Comparison of ENCODE assay signal across 8 cellular contexts in the genomic region with DNA sequence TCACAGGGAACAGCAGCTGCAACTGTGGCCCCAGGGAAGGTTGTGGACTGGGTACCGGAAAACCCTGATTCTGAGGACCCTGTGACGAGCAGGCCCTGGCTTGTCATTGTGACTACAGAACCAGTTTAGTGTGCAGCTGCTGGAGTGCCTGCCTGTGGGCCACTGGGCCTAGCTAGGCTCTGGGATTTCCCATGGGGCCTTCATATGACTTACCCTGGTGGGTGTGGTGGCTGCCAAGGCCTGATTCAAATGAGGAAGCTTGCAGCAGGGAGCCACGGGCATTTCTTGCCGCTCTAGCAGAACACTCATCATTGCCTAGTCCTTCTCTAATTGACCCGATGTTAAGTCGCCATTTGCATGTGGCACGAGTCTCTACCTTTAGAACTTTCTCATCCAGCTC. TPM values are rescaled to one million over a fixed set of nuclear protein-coding genes. Genes with fewer than 3 reads are reported as not detected.
DNase-seq lines count a peak whose midpoint lies in the region; ATAC-seq and TF ChIP-seq lines count a peak whose summit lies in the region.

No MANE protein-coding gene starts in this region.

- no peak overlapping the region for H3K4me3 ChIP-seq in BLaER1 treated with 17β-estradiol and CSF1 and Interleukin-3, amounts not matched to agents 10 nM and 100 nM
- H3K4me3 ChIP-seq in SJSA1: no peak overlapping the region

- no peak for TF ChIP-seq POLR2A in erythroblast (IDR thresholded peaks at IDR 0.05; ENCODE audit: low read length)

- no peaks in the 10 kb centered on the region for H3K9me3 ChIP-seq in BLaER1 treated with 17β-estradiol and CSF1 and Interleukin-3, amounts not matched to agents 10 nM and 100 nM (replicated peaks in 1 of 11)
- H3K9me3 ChIP-seq in SJSA1 (replicated peaks): no peaks in the 10 kb centered on the region

- no peaks in the 10 kb centered on the region for H3K27me3 ChIP-seq in BLaER1 treated with 17β-estradiol and CSF1 and Interleukin-3, amounts not matched to agents 10 nM and 100 nM
- no peaks in the 10 kb centered on the region for H3K27me3 ChIP-seq in SJSA1 (replicated peaks)

- peak overlapping the region in 9 of 11 experiments; percentile 5 to 39 (median 16); a peak in 8 of 22 replicates for H3K9ac ChIP-seq in BLaER1 treated with 17β-estradiol and CSF1 and Interleukin-3, amounts not matched to agents 10 nM and 100 nM

- H3K4me3 Mint-ChIP-seq in activated T-helper 1 cell treated with anti-CD3 and anti-CD28 coated beads, Interleukin-12 subunit alpha, Interleukin-12 subunit beta, Interleukin-2, Interleukin-4 antibody, amounts not matched to agents 30 ng/mL and 10 ng/mL and 1 ng/mL, durations not matched to agents 14 hours and 24 hours and 36 hours: no peak overlapping the region

- no peaks in the 10 kb centered on the region for H3K36me3 ChIP-seq in BLaER1 treated with 17β-estradiol and CSF1 and Interleukin-3, amounts not matched to agents 10 nM and 100 nM
- no peaks in the 10 kb centered on the region for H3K36me3 ChIP-seq in SJSA1

- H3K4me2 ChIP-seq in BLaER1 treated with 17β-estradiol and CSF1 and Interleukin-3, amounts not matched to agents 10 nM and 100 nM: peak overlapping the region; percentile 28 to 91 (median 66)

- DNase-seq in SJSA1 (ENCODE audit: low read depth in 1 of 2, low spot score in 2 of 2): peak in 1 of 2 experiments; percentile 72
- peak; percentile 47 for DNase-seq in globus pallidus (ENCODE audit: low spot score)
- DNase-seq in stimulated activated CD4-positive, alpha-beta T cell treated with anti-CD3 and anti-CD28 coated beads, Interleukin-4, amount 100 ng/mL, for 1 hour: peak; percentile 28
- DNase-seq in activated T-helper 1 cell treated with anti-CD3 and anti-CD28 coated beads, Interleukin-12 subunit alpha, Interleukin-12 subunit beta, Interleukin-2, Interleukin-4 antibody, amounts not matched to agents 30 ng/mL and 10 ng/mL and 1 ng/mL, durations not matched to agents 14 hours and 24 hours and 36 hours (ENCODE audit: low spot score): no peak
- no peak for DNase-seq in erythroblast (lab: John Stamatoyannopoulos, UW)

- no peak overlapping the region for H3K27ac Mint-ChIP-seq in activated T-helper 1 cell treated with anti-CD3 and anti-CD28 coated beads, Interleukin-12 subunit alpha, Interleukin-12 subunit beta, Interleukin-2, Interleukin-4 antibody, amounts not matched to agents 30 ng/mL and 10 ng/mL and 1 ng/mL, durations not matched to agents 14 hours and 24 hours and 36 hours

- intact Hi-C loops in activated T-helper 1 cell treated with anti-CD3 and anti-CD28 coated beads, Interleukin-12 subunit alpha, Interleukin-12 subunit beta, Interleukin-2, Interleukin-4 antibody, amounts not matched to agents 30 ng/mL and 10 ng/mL and 1 ng/mL, durations not matched to agents 14 hours and 24 hours and 36 hours (cut with micrococcal nuclease): no loop called here

- H3K27ac ChIP-seq in BLaER1 treated with 17β-estradiol and CSF1 and Interleukin-3, amounts not matched to agents 10 nM and 100 nM: peak overlapping the region in 10 of 11 experiments; percentile 31 to 74 (median 56); a peak in 19 of 22 replicates
- H3K27ac ChIP-seq in SJSA1: peak overlapping the region; percentile 95

- no peaks in the 10 kb centered on the region for H4K20me1 ChIP-seq in BLaER1 treated with 17β-estradiol and CSF1 and Interleukin-3, amounts not matched to agents 10 nM and 100 nM

- peaks cover 5% of the 10 kb centered on the region for H3K27me3 Mint-ChIP-seq in activated T-helper 1 cell treated with anti-CD3 and anti-CD28 coated beads, Interleukin-12 subunit alpha, Interleukin-12 subunit beta, Interleukin-2, Interleukin-4 antibody, amounts not matched to agents 30 ng/mL and 10 ng/mL and 1 ng/mL, durations not matched to agents 14 hours and 24 hours and 36 hours (ENCODE audit: insufficient read depth)

- H3K4me1 ChIP-seq in BLaER1 treated with 17β-estradiol and CSF1 and Interleukin-3, amounts not matched to agents 10 nM and 100 nM: peaks cover 47 to 65% (median 51%) of the 10 kb centered on the region in 10 experiments
- H3K4me1 ChIP-seq in SJSA1 (replicated peaks): peaks cover 73% of the 10 kb centered on the region

- peaks cover 25% of the 10 kb centered on the region for H3K4me1 Mint-ChIP-seq in activated T-helper 1 cell treated with anti-CD3 and anti-CD28 coated beads, Interleukin-12 subunit alpha, Interleukin-12 subunit beta, Interleukin-2, Interleukin-4 antibody, amounts not matched to agents 30 ng/mL and 10 ng/mL and 1 ng/mL, durations not matched to agents 14 hours and 24 hours and 36 hours (ENCODE audit: low read depth)

- H3K9me3 Mint-ChIP-seq in activated T-helper 1 cell treated with anti-CD3 and anti-CD28 coated beads, Interleukin-12 subunit alpha, Interleukin-12 subunit beta, Interleukin-2, Interleukin-4 antibody, amounts not matched to agents 30 ng/mL and 10 ng/mL and 1 ng/mL, durations not matched to agents 14 hours and 24 hours and 36 hours: no peaks in the 10 kb centered on the region

- ATAC-seq in HG03442 (IDR thresholded peaks at IDR 0.05; ENCODE audit: unreplicated experiment) (peak; percentile 55), GM21526 (IDR thresholded peaks at IDR 0.05; ENCODE audit: low FRiP score, unreplicated experiment) (no peak)

- no peaks in the 10 kb centered on the region for H3K36me3 Mint-ChIP-seq in activated T-helper 1 cell treated with anti-CD3 and anti-CD28 coated beads, Interleukin-12 subunit alpha, Interleukin-12 subunit beta, Interleukin-2, Interleukin-4 antibody, amounts not matched to agents 30 ng/mL and 10 ng/mL and 1 ng/mL, durations not matched to agents 14 hours and 24 hours and 36 hours (ENCODE audit: low read depth)

RNA-seq across cellular contexts. Expression of a gene that starts 14.7 kb away (rescaled TPM):
- 12.5 and 17.6 TPM in 2 replicates for total RNA-seq in SJSA1 (2014; rRNA removed; shearing (Covaris generic))
- 15.9 and 18.7 TPM in 2 replicates for total RNA-seq in activated T-helper 1 cell treated with anti-CD3 and anti-CD28 coated beads, Interleukin-12 subunit alpha, Interleukin-12 subunit beta, Interleukin-2, Interleukin-4 antibody, amounts not matched to agents 30 ng/mL and 10 ng/mL and 1 ng/mL, durations not matched to agents 14 hours and 24 hours and 36 hours

RNA-seq across cellular contexts. Expression of a gene that starts 21.9 kb away (rescaled TPM):
- 4.7 and 6.0 TPM in 2 replicates for total RNA-seq in SJSA1 (2014; rRNA removed; shearing (Covaris generic))
- 0.37 and 0.60 TPM in 2 replicates for total RNA-seq in activated T-helper 1 cell treated with anti-CD3 and anti-CD28 coated beads, Interleukin-12 subunit alpha, Interleukin-12 subunit beta, Interleukin-2, Interleukin-4 antibody, amounts not matched to agents 30 ng/mL and 10 ng/mL and 1 ng/mL, durations not matched to agents 14 hours and 24 hours and 36 hours

Comparison
In these comparisons a context has a peak if more than half of its experiments do, and no peak if none do; other contexts are left out.
1. DNase-seq: peak in globus pallidus (single experiment) and stimulated activated CD4-positive, alpha-beta T cell treated with anti-CD3 and anti-CD28 coated beads, Interleukin-4, amount 100 ng/mL, for 1 hour (single experiment); none in activated T-helper 1 cell treated with anti-CD3 and anti-CD28 coated beads, Interleukin-12 subunit alpha, Interleukin-12 subunit beta, Interleukin-2, Interleukin-4 antibody, amounts not matched to agents 30 ng/mL and 10 ng/mL and 1 ng/mL, durations not matched to agents 14 hours and 24 hours and 36 hours (single experiment) and erythroblast (0 of 2).